1 cellular context compared by ENCODE assay signal in genomic region chr10:677038-677437, GRCh38.
TF ChIP-seq lines count a peak whose summit lies in the region.

No MANE protein-coding gene starts in this region.

TF ChIP-seq in IMR-90, 13 proteins besides CTCF, POLR2A, EP300 and RAD21:
- TF ChIP-seq MAZ (IDR thresholded peaks at IDR 0.05; ENCODE audit: borderline replicate concordance, low read depth, low read length): no peak
- no peak for TF ChIP-seq CEBPB (IDR thresholded peaks at IDR 0.05; ENCODE audit: low read depth, low read length)
- no peak for TF ChIP-seq FOS (IDR thresholded peaks at IDR 0.05; ENCODE audit: low read depth, low read length)
- TF ChIP-seq MAFK (IDR thresholded peaks at IDR 0.05; ENCODE audit: low read depth, low read length): no peak
- TF ChIP-seq CHD1 (IDR thresholded peaks at IDR 0.05; ENCODE audit: low read depth, low read length): no peak
- no peak for TF ChIP-seq BHLHE40 (IDR thresholded peaks at IDR 0.05; ENCODE audit: low read depth, low read length)
- TF ChIP-seq RCOR1 (IDR thresholded peaks at IDR 0.05; ENCODE audit: insufficient replicate concordance, low read length): no peak
- no peak for TF ChIP-seq MXI1 (IDR thresholded peaks at IDR 0.05; ENCODE audit: borderline replicate concordance, low read depth, low read length)
- no peak for TF ChIP-seq RFX5 (IDR thresholded peaks at IDR 0.05; ENCODE audit: low read depth, low read length)
- no peak for TF ChIP-seq USF2 (IDR thresholded peaks at IDR 0.05; ENCODE audit: low read depth, low read length)
- no peak for TF ChIP-seq ELK1 (IDR thresholded peaks at IDR 0.05; ENCODE audit: borderline replicate concordance, low read depth, low read length)
- no peak for TF ChIP-seq NFE2L2 (IDR thresholded peaks at IDR 0.05; ENCODE audit: low read depth, low read length)
- no peak for TF ChIP-seq SMC3 (IDR thresholded peaks at IDR 0.05; ENCODE audit: low read depth, low read length)
